ENCODE assay signal across 8 cellular contexts in genomic region chr17:77325537-77325825, GRCh38.
DNase-seq lines count a peak whose midpoint lies in the region; ATAC-seq and TF ChIP-seq lines count a peak whose summit lies in the region.

No MANE protein-coding gene starts in this region.

- no peak for TF ChIP-seq CTCF in colonic mucosa (IDR thresholded peaks at IDR 0.05)

- H3K4me3 ChIP-seq in colonic mucosa (no peak overlapping the region), skin epidermis (no peak overlapping the region)

- no peaks in the 10 kb centered on the region for H3K9me3 Mint-ChIP-seq in activated T-cell treated with anti-CD3 and anti-CD28 coated beads, Interleukin-2, amount 50 U/mL, for 24 hours

- peak overlapping the region; percentile 61 for H3K27ac ChIP-seq in colonic mucosa
- H3K27ac ChIP-seq in skin epidermis, result peak overlapping the region in 20 of 21 experiments; percentile 39 to 95 (median 76)

- H3K27ac Mint-ChIP-seq in activated T-cell treated with anti-CD3 and anti-CD28 coated beads, Interleukin-2, amount 50 U/mL, for 24 hours, result peak overlapping the region; percentile 87

- no peaks in the 10 kb centered on the region for H3K36me3 ChIP-seq in colonic mucosa

- H3K27me3 ChIP-seq in colonic mucosa, result no peaks in the 10 kb centered on the region

- no peaks in the 10 kb centered on the region for H3K36me3 Mint-ChIP-seq in activated T-cell treated with anti-CD3 and anti-CD28 coated beads, Interleukin-2, amount 50 U/mL, for 24 hours (ENCODE audit: low read depth)

- H3K9ac ChIP-seq in colonic mucosa (ENCODE audit: low read depth in 2 of 2, low read length in 2 of 2), result no peak overlapping the region

- H3K4me1 Mint-ChIP-seq in activated T-cell treated with anti-CD3 and anti-CD28 coated beads, Interleukin-2, amount 50 U/mL, for 24 hours (ENCODE audit: low read depth), result peaks cover 35% of the 10 kb centered on the region

- intact Hi-C loops in colonic mucosa (cut with DNase I), result no loop called here

- H3K4me3 Mint-ChIP-seq in activated T-cell treated with anti-CD3 and anti-CD28 coated beads, Interleukin-2, amount 50 U/mL, for 24 hours, result peak overlapping the region; percentile 34

- H3K4me1 ChIP-seq in colonic mucosa, result peaks cover 38% of the 10 kb centered on the region

- peak; percentile 8 for ATAC-seq in HG03045 (IDR thresholded peaks at IDR 0.05; ENCODE audit: unreplicated experiment)

- no peaks in the 10 kb centered on the region for H3K9me3 ChIP-seq in colonic mucosa

- DNase-seq in activated T-cell treated with anti-CD3 and anti-CD28 coated beads, Interleukin-2, amount 50 U/mL, for 24 hours, result no peak
- no peak for DNase-seq in activated T-cell treated with anti-CD3 and anti-CD28 coated beads, Interleukin-2, amount 50 U/mL, for 1 hour
- DNase-seq in colonic mucosa (no peak), NCI-H526 (lab: John Stamatoyannopoulos, UW) (no peak), DMS 273 treated with DMSO at 0.1 percent for 48 hours (lab: John Stamatoyannopoulos, UW) (no peak), GM19240 (ENCODE audit: insufficient read length, low spot score) (no peak)

- H3K27me3 Mint-ChIP-seq in activated T-cell treated with anti-CD3 and anti-CD28 coated beads, Interleukin-2, amount 50 U/mL, for 24 hours, result no peaks in the 10 kb centered on the region
